20 cellular contexts compared by ENCODE assay signal in genomic region chr12:132872975-132873421, GRCh38. TPM values are rescaled to one million over a fixed set of nuclear protein-coding genes. Genes with fewer than 3 reads are reported as not detected.
DNase-seq lines count a peak whose midpoint lies in the region; ATAC-seq, FAIRE-seq and TF ChIP-seq lines count a peak whose summit lies in the region.
"Had no signal": no experiment of that assay in that cellular context is flagged by ENCODE, and none has a peak within 500 bp of the region (broad histone marks: within the 10 kb centered on the region; RNA-seq: fewer than 3 reads in every experiment).

No MANE protein-coding gene starts in this region.

- no peaks in the 10 kb centered on the region for H3K9me3 ChIP-seq in kidney (ENCODE audit: control insufficient read depth in 1 of 2, low read length in 2 of 2)
- H3K9me3 ChIP-seq: SK-N-SH, stomach, vagina had no signal

- intact Hi-C loops in kidney (cut with DNase I): no loop called here

- H3K4me1 ChIP-seq in kidney (ENCODE audit: control insufficient read depth in 1 of 2, insufficient read depth in 1 of 2, low read depth in 1 of 2, low read length in 2 of 2): no peaks in the 10 kb centered on the region
- H3K4me1 ChIP-seq: stomach, vagina had no signal

- H3K27me3 ChIP-seq in brain microvascular endothelial cell (replicated peaks): no peaks in the 10 kb centered on the region
- H3K27me3 ChIP-seq: dorsolateral prefrontal cortex, stomach, vagina had no signal

- H3K4me3 Mint-ChIP-seq in chondrocyte (ENCODE audit: unreplicated experiment): no peak overlapping the region
- H3K4me3 Mint-ChIP-seq: brain had no signal

- H3K36me3 ChIP-seq in kidney (ENCODE audit: control insufficient read depth in 1 of 2, insufficient read depth in 2 of 2, low read length in 2 of 2) (peaks cover 24 to 27% of the 10 kb centered on the region in 2 donors), brain microvascular endothelial cell (replicated peaks) (peaks cover 71% of the 10 kb centered on the region)

- no peak overlapping the region for H3K27ac Mint-ChIP-seq in chondrocyte (ENCODE audit: unreplicated experiment)
- H3K27ac Mint-ChIP-seq: brain had no signal

- H3K9me3 Mint-ChIP-seq in chondrocyte (ENCODE audit: low read depth): no peaks in the 10 kb centered on the region
- H3K9me3 Mint-ChIP-seq: brain had no signal

- no peak for ATAC-seq in HG02884 (IDR thresholded peaks at IDR 0.05; ENCODE audit: unreplicated experiment)
- ATAC-seq: HCT116, PC-3 had no signal

- peak; percentile 16 for DNase-seq in stimulated activated CD4-positive, alpha-beta T cell treated with anti-CD3 and anti-CD28 coated beads, Interleukin-1b, Interleukin-23, amount 100 ng/mL, for 48 hours
- no peak for DNase-seq in stimulated activated CD4-positive, alpha-beta T cell treated with anti-CD3 and anti-CD28 coated beads, Interleukin-4, amount 100 ng/mL, for 1 hour
- DNase-seq in activated T-cell treated with anti-CD3 and anti-CD28 coated beads, Interleukin-2, amount 50 U/mL, for 48 hours: peak; percentile 29 to 54
- DNase-seq in kidney (peak; percentile 37), NCI-H524 (lab: John Stamatoyannopoulos, UW) (no peak), brain microvascular endothelial cell (no peak), chondrocyte (ENCODE audit: low spot score) (no peak)
- DNase-seq: IMR-90, NCI-H2081 treated with DMSO at 0.1 percent for 48 hours, NCI-H526 treated with DMSO at 0.1 percent for 48 hours, PC-3, SK-N-SH, stomach had no signal

- H3K4me1 Mint-ChIP-seq in chondrocyte (ENCODE audit: low read depth): no peaks in the 10 kb centered on the region
- H3K4me1 Mint-ChIP-seq: brain had no signal

- FAIRE-seq in kidney (lab: Jason Lieb, UNC): no peak
- FAIRE-seq: D721Med had no signal

- TF ChIP-seq CTCF in kidney (IDR thresholded peaks at IDR 0.05; ENCODE audit: borderline replicate concordance, extremely low read depth, insufficient read depth): no peak
- no peak for TF ChIP-seq CTCF in brain microvascular endothelial cell (IDR thresholded peaks at IDR 0.05; ENCODE audit: low read depth, low read length, missing control alignments)
- no peak for TF ChIP-seq CTCF in chondrocyte (IDR thresholded peaks at IDR 0.05)

- H3K27ac ChIP-seq in kidney (ENCODE audit: low read depth in 2 of 2, low read length in 2 of 2) (no peak overlapping the region), brain microvascular endothelial cell (no peak overlapping the region)
- H3K27ac ChIP-seq: stomach, vagina, VCaP had no signal

- in situ Hi-C loops in brain microvascular endothelial cell (cut with HindIII; ENCODE audit: low pct_ligation_motif_present, low sequenced_read_pairs): no loop called here

- H3K9ac ChIP-seq in kidney (ENCODE audit: low read length in 2 of 2): no peak overlapping the region
- H3K9ac ChIP-seq: SK-N-SH had no signal

- H3K4me3 ChIP-seq in kidney (ENCODE audit: low read length in 2 of 2) (no peak overlapping the region), brain microvascular endothelial cell (ENCODE audit: low read depth, low read length) (no peak overlapping the region)
- H3K4me3 ChIP-seq: dorsolateral prefrontal cortex, stomach, vagina had no signal

- H3K27me3 Mint-ChIP-seq in chondrocyte (ENCODE audit: low read depth): no peaks in the 10 kb centered on the region
- H3K27me3 Mint-ChIP-seq: brain had no signal

- H3K36me3 Mint-ChIP-seq in chondrocyte (ENCODE audit: low read depth): peaks cover 40% of the 10 kb centered on the region

RNA-seq across cellular contexts. Expression of gene CHFR, which starts 14.4 kb away (rescaled TPM):
- total RNA-seq in kidney (37.3 TPM), chondrocyte (49.6 to 58.9 TPM (median 56.2 TPM) in 3 replicates)
- polyA plus RNA-seq in kidney (ENCODE audit: insufficient read depth, low read depth, low replicate concordance): 8.3 TPM

RNA-seq across cellular contexts. Expression of gene GOLGA3, which starts 44.3 kb away (rescaled TPM):
- total RNA-seq in kidney (53.0 TPM), chondrocyte (144 to 199 TPM (median 148 TPM) in 3 replicates)
- polyA plus RNA-seq in kidney (ENCODE audit: insufficient read depth, low read depth, low replicate concordance): 7.7 TPM

Comparison
In these comparisons a context has a peak if more than half of its experiments do, and no peak if none do; other contexts are left out.
1. DNase-seq: peak in stimulated activated CD4-positive, alpha-beta T cell treated with anti-CD3 and anti-CD28 coated beads, Interleukin-1b, Interleukin-23, amount 100 ng/mL, for 48 hours (single experiment), activated T-cell treated with anti-CD3 and anti-CD28 coated beads, Interleukin-2, amount 50 U/mL, for 48 hours (2 of 2) and kidney (single experiment); none in stimulated activated CD4-positive, alpha-beta T cell treated with anti-CD3 and anti-CD28 coated beads, Interleukin-4, amount 100 ng/mL, for 1 hour (single experiment), NCI-H524 (0 of 2), brain microvascular endothelial cell (single experiment) and chondrocyte (single experiment).